ENCODE assay signal across 37 cellular contexts in the genomic region with DNA sequence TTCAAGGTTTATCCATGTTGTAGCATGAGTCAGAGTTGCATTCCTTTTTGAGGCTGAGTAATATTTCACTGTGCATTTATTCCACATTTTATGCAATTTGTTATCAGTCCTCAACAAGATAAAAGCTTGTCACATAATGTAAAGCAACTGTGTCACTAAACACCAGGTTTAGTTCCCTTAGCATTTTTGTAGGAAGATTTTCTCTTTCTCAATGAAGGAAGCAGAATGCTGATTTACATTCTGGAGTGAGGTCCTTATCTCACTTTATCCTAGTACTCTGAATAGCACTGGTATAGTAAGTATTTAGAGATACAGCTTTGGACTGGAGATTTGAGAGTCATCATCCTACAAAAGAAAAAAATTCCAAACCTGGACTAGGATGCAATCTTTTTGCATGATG.
"Had no signal": no experiment of that assay in that cellular context is flagged by ENCODE, and none has a peak within 500 bp of the region (broad histone marks: within the 10 kb centered on the region; RNA-seq: fewer than 3 reads in every experiment).

No MANE protein-coding gene starts in this region.

- H3K36me3 ChIP-seq: brain microvascular endothelial cell, cardiac muscle cell, MG63, Peyer's patch, WERI-Rb-1 had no signal

- H3K9me3 Mint-ChIP-seq: activated CD4-positive, alpha-beta memory T cell treated with anti-CD3 and anti-CD28 coated beads, Interleukin-2, amount 10 ng/mL, durations not matched to agents 7 days and 5 days; activated naive CD4-positive, alpha-beta T cell treated with anti-CD3 and anti-CD28 coated beads, Interleukin-2, amount 10 ng/mL, durations not matched to agents 7 days and 5 days; activated naive CD8-positive, alpha-beta T cell treated with anti-CD3 and anti-CD28 coated beads, Interleukin-2, amount 50 U/mL, for 24 hours; T-cell had no signal

- H3K27me3 Mint-ChIP-seq: activated naive CD8-positive, alpha-beta T cell; activated naive CD8-positive, alpha-beta T cell treated with anti-CD3 and anti-CD28 coated beads, Interleukin-2, amount 50 U/mL, for 24 hours had no signal

- H3K9me3 ChIP-seq: MG63, Peyer's patch had no signal

- H3K4me1 Mint-ChIP-seq: activated CD4-positive, alpha-beta memory T cell treated with anti-CD3 and anti-CD28 coated beads, Interleukin-2, amount 10 ng/mL, durations not matched to agents 7 days and 5 days; activated CD8-positive, alpha-beta memory T cell treated with anti-CD3 and anti-CD28 coated beads, Interleukin-2, amount 10 ng/mL, durations not matched to agents 7 days and 5 days; activated naive CD4-positive, alpha-beta T cell treated with anti-CD3 and anti-CD28 coated beads, Interleukin-2, amount 10 ng/mL, durations not matched to agents 7 days and 5 days; activated naive CD8-positive, alpha-beta T cell treated with anti-CD3 and anti-CD28 coated beads, Interleukin-2, amount 50 U/mL, for 24 hours; T-cell; T-helper 17 cell had no signal

- H3K4me3 Mint-ChIP-seq: activated CD4-positive, alpha-beta memory T cell treated with anti-CD3 and anti-CD28 coated beads, Interleukin-2, amount 10 ng/mL, durations not matched to agents 7 days and 5 days; activated CD8-positive, alpha-beta memory T cell treated with anti-CD3 and anti-CD28 coated beads, Interleukin-2, amount 10 ng/mL, durations not matched to agents 7 days and 5 days; activated naive CD4-positive, alpha-beta T cell treated with anti-CD3 and anti-CD28 coated beads, Interleukin-2, amount 10 ng/mL, durations not matched to agents 7 days and 5 days; activated naive CD8-positive, alpha-beta T cell; activated naive CD8-positive, alpha-beta T cell treated with anti-CD3 and anti-CD28 coated beads, Interleukin-2, amount 50 U/mL, for 24 hours; T-cell; T-helper 17 cell had no signal

- H3K27ac Mint-ChIP-seq: activated CD4-positive, alpha-beta memory T cell treated with anti-CD3 and anti-CD28 coated beads, Interleukin-2, amount 10 ng/mL, durations not matched to agents 7 days and 5 days; activated CD8-positive, alpha-beta memory T cell treated with anti-CD3 and anti-CD28 coated beads, Interleukin-2, amount 10 ng/mL, durations not matched to agents 7 days and 5 days; activated naive CD4-positive, alpha-beta T cell treated with anti-CD3 and anti-CD28 coated beads, Interleukin-2, amount 10 ng/mL, durations not matched to agents 7 days and 5 days; activated naive CD8-positive, alpha-beta T cell; activated naive CD8-positive, alpha-beta T cell treated with anti-CD3 and anti-CD28 coated beads, Interleukin-2, amount 50 U/mL, for 24 hours; T-cell; T-helper 17 cell had no signal

- DNase-seq: activated CD4-positive, alpha-beta memory T cell treated with anti-CD3 and anti-CD28 coated beads, Interleukin-2, amount 10 ng/mL, durations not matched to agents 7 days and 5 days; activated CD4-positive, alpha-beta T cell treated with anti-CD3 and anti-CD28 coated beads for 1 hour; activated CD4-positive, alpha-beta T cell treated with anti-CD3 and anti-CD28 coated beads for 48 hours; activated CD4-positive, CD25-positive, alpha-beta regulatory T cell; activated CD8-positive, alpha-beta memory T cell treated with anti-CD3 and anti-CD28 coated beads for 24 hours; activated CD8-positive, alpha-beta memory T cell treated with anti-CD3 and anti-CD28 coated beads, Interleukin-2, amount 10 ng/mL, durations not matched to agents 7 days and 5 days; activated CD8-positive, alpha-beta memory T cell treated with anti-CD3 and anti-CD28 coated beads, Interleukin-2, amount 50 U/mL, for 48 hours; activated effector memory CD4-positive, alpha-beta T cell treated with Interleukin-2 at 50 U/mL for 16 hours; activated naive CD4-positive, alpha-beta T cell treated with anti-CD3 and anti-CD28 coated beads, Interleukin-2, amount 10 ng/mL, durations not matched to agents 7 days and 5 days; activated naive CD8-positive, alpha-beta T cell treated with anti-CD3 and anti-CD28 coated beads, Interleukin-2, amount 50 U/mL, for 24 hours; activated T-cell treated with anti-CD3 and anti-CD28 coated beads, Interleukin-2, amount 50 U/mL, for 48 hours; amniotic stem cell; aorta; brain microvascular endothelial cell; Kasumi-1; KG1; MG63; NCI-H1048; NCI-H1105 treated with DMSO at 0.1 percent for 48 hours; NCI-H1436; NCI-H1694; NCI-H1930; NCI-H2081 treated with DMSO at 0.1 percent for 48 hours; NCI-H510A; NCI-H526; NCI-H748 treated with DMSO at 0.1 percent for 48 hours; NK-92 treated with Interleukin-12 subunit alpha and Interleukin-12 subunit beta, amount 100 ng/mL, for 24 hours; PC-3; Peyer's patch; RPMI8226; SHP77 treated with DMSO at 0.1 percent for 48 hours; T-cell; T-helper 17 cell; WERI-Rb-1 had no signal

- H3K27ac ChIP-seq: brain microvascular endothelial cell, cardiac muscle cell, Peyer's patch, WERI-Rb-1 had no signal

- H3K36me3 Mint-ChIP-seq: activated CD8-positive, alpha-beta memory T cell treated with anti-CD3 and anti-CD28 coated beads, Interleukin-2, amount 10 ng/mL, durations not matched to agents 7 days and 5 days; activated naive CD4-positive, alpha-beta T cell treated with anti-CD3 and anti-CD28 coated beads, Interleukin-2, amount 10 ng/mL, durations not matched to agents 7 days and 5 days; activated naive CD8-positive, alpha-beta T cell; T-cell had no signal

- H3K4me1 ChIP-seq: Peyer's patch had no signal

- H3K27me3 ChIP-seq: brain microvascular endothelial cell, MG63, Peyer's patch had no signal

- H3K4me3 ChIP-seq: cardiac muscle cell, MG63, Peyer's patch had no signal

- ATAC-seq: activated CD8-positive, alpha-beta memory T cell treated with anti-CD3 and anti-CD28 coated beads, Interleukin-2, amount 10 ng/mL, durations not matched to agents 7 days and 5 days; activated naive CD8-positive, alpha-beta T cell treated with anti-CD3 and anti-CD28 coated beads, Interleukin-2, amount 50 U/mL, for 24 hours; PC-3; SK-N-SH treated with all-trans-retinoic acid at 6 μM for 48 hours; T-cell; T-helper 17 cell had no signal
